9 cellular contexts compared by ENCODE assay signal in the genomic region with DNA sequence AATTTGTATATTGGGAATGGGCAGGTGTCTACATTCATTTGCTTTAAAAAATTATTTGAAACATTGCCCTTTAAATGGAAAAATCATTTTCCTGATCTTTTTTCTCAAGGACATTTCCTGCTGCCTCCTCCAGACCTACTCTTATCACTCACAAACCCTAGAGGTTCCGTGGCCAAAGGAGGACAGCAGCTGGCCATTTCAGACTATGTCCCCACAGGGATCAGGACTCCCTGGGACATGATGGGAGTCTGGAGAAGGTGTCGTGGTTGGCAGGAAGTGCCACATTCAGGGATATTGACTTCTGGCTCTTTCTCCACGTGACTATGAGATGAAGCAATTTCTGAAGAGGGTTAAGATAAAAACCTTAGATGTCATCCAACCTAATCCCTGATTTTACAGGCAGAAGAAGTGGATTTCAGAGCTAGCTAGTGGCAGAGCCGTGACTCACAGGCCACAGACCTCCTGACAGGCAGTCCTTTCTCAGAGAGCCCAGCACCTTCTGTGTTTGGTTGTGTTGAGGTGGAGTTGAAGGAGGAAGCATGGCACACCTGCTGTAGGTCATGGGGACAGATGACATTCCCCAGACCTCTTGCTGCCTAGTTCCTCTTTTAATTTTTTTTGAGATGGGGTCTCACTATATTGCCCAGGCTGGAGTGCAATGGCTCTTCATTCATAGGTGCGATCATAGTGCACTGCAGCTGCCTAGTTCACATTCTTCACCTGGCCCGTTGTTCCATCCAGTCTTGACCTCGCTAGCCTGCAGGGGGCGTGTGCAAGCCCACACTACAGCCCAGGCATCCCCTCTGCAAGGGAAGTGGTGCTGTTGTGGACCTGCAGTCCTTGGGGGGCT. TPM values are rescaled to one million over a fixed set of nuclear protein-coding genes. Genes with fewer than 3 reads are reported as not detected.
DNase-seq lines count a peak whose midpoint lies in the region; ATAC-seq and TF ChIP-seq lines count a peak whose summit lies in the region.
"Had no signal": no experiment of that assay in that cellular context is flagged by ENCODE, and none has a peak within 500 bp of the region (broad histone marks: within the 10 kb centered on the region; RNA-seq: fewer than 3 reads in every experiment).

No MANE protein-coding gene starts in this region.

- no peak overlapping the region for H3K4me3 ChIP-seq in CD4-positive, CD25-positive, alpha-beta regulatory T cell (ENCODE audit: low read depth, low read length)
- H3K4me3 ChIP-seq in HEK293 (ENCODE audit: low read depth, low read length) (no peak overlapping the region), WI38 (ENCODE audit: low read depth, low read length) (no peak overlapping the region), left lung (no peak overlapping the region), colonic mucosa (no peak overlapping the region)

- peaks cover 15% of the 10 kb centered on the region for H3K4me1 ChIP-seq in CD4-positive, CD25-positive, alpha-beta regulatory T cell (ENCODE audit: control insufficient read depth, insufficient read depth, low read length, poor library complexity, severe bottlenecking)
- H3K4me1 ChIP-seq in HEK293 (ENCODE audit: control insufficient read depth, insufficient read depth, low read length) (no peaks in the 10 kb centered on the region), left lung (peaks cover 0 to 17% of the 10 kb centered on the region in 2 donors), colonic mucosa (no peaks in the 10 kb centered on the region)

- H3K9ac ChIP-seq in colonic mucosa (ENCODE audit: low read depth in 2 of 2, low read length in 2 of 2): no peak overlapping the region

- DNase-seq in CD4-positive, CD25-positive, alpha-beta regulatory T cell: peak in 1 of 3 donors; percentile 53
- DNase-seq in left lung: no peak
- DNase-seq in colonic mucosa: no peak
- DNase-seq in epidermal melanocyte (ENCODE audit: insufficient read length, low spot score): no peak
- no peak for DNase-seq in HPDE6-E6E7 (ENCODE audit: extremely low spot score)
- DNase-seq in cerebellum (ENCODE audit: low spot score): no peak

- CTCF ChIA-PET in HEK293 (lab: Yijun Ruan, JAX): interaction anchor here (0.6 to 3.3 kb wide), 21 partner anchors 9 to 941 kb away, joined by 3 to 23 read pairs (median 5); partner anchors contain the start of gene IL19

- H3K4me1 Mint-ChIP-seq in CD4-positive, CD25-positive, alpha-beta regulatory T cell: peaks cover 7 to 65% (median 42%) of the 10 kb centered on the region in 4 donors

- POLR2A ChIA-PET in HEK293 (lab: Yijun Ruan, JAX): no interaction called here

- peaks cover 0 to 4% (median 0%) of the 10 kb centered on the region in 7 donors for H3K9me3 Mint-ChIP-seq in CD4-positive, CD25-positive, alpha-beta regulatory T cell

- intact Hi-C loops in left lung (cut with DNase I) (no loop called here), colonic mucosa (cut with DNase I) (no loop called here)

- H3K36me3 ChIP-seq in CD4-positive, CD25-positive, alpha-beta regulatory T cell (ENCODE audit: control insufficient read depth, insufficient read depth, low read length): no peaks in the 10 kb centered on the region
- no peaks in the 10 kb centered on the region for H3K36me3 ChIP-seq in HEK293 (ENCODE audit: control insufficient read depth in 2 of 2, insufficient read depth in 1 of 2, low read length in 2 of 2)
- H3K36me3 ChIP-seq in left lung: no peaks in the 10 kb centered on the region
- H3K36me3 ChIP-seq in colonic mucosa: no peaks in the 10 kb centered on the region

- H3K27me3 ChIP-seq in CD4-positive, CD25-positive, alpha-beta regulatory T cell (ENCODE audit: control insufficient read depth, insufficient read depth, low read length): no peaks in the 10 kb centered on the region
- no peaks in the 10 kb centered on the region for H3K27me3 ChIP-seq in left lung
- H3K27me3 ChIP-seq in colonic mucosa: no peaks in the 10 kb centered on the region

- no peaks in the 10 kb centered on the region for H3K27me3 Mint-ChIP-seq in CD4-positive, CD25-positive, alpha-beta regulatory T cell
- H3K27me3 Mint-ChIP-seq: activated naive CD8-positive, alpha-beta T cell had no signal

- H3K36me3 Mint-ChIP-seq in CD4-positive, CD25-positive, alpha-beta regulatory T cell: no peaks in the 10 kb centered on the region

- ATAC-seq in CD4-positive, CD25-positive, alpha-beta regulatory T cell (ENCODE audit: low read depth in 2 of 2): peak; percentile 33
- ATAC-seq in left lung: peak; percentile 25

- H3K4me3 Mint-ChIP-seq in CD4-positive, CD25-positive, alpha-beta regulatory T cell: no peak overlapping the region
- H3K4me3 Mint-ChIP-seq: activated naive CD8-positive, alpha-beta T cell had no signal

- no peaks in the 10 kb centered on the region for H3K9me3 ChIP-seq in CD4-positive, CD25-positive, alpha-beta regulatory T cell (ENCODE audit: control insufficient read depth in 2 of 2, low read length in 2 of 2)
- H3K9me3 ChIP-seq in HEK293 (ENCODE audit: control insufficient read depth, insufficient read depth, low read depth, low read length) (no peaks in the 10 kb centered on the region), left lung (no peaks in the 10 kb centered on the region), colonic mucosa (no peaks in the 10 kb centered on the region)

- peak; percentile 35; the same call in 1 of the 2 replicates for TF ChIP-seq CTCF in HEK293 (tag by site-specific recombination; IDR thresholded peaks at IDR 0.05)
- peak; percentile 46 for TF ChIP-seq CTCF in WI38 (IDR thresholded peaks at IDR 0.05; ENCODE audit: low read depth, low read length)
- peak in 1 of 2 donors; percentile 30 for TF ChIP-seq CTCF in left lung (IDR thresholded peaks at IDR 0.05)
- no peak for TF ChIP-seq CTCF in colonic mucosa (IDR thresholded peaks at IDR 0.05)

- H3K27ac ChIP-seq in CD4-positive, CD25-positive, alpha-beta regulatory T cell (ENCODE audit: insufficient read depth, low read length, poor library complexity, severe bottlenecking): no peak overlapping the region
- H3K27ac ChIP-seq in HEK293 (ENCODE audit: extremely low read depth, low read depth, low read length) (no peak overlapping the region), left lung (no peak overlapping the region), colonic mucosa (no peak overlapping the region)

- peak overlapping the region; percentile 36 to 78 (median 45) for H3K27ac Mint-ChIP-seq in CD4-positive, CD25-positive, alpha-beta regulatory T cell
- H3K27ac Mint-ChIP-seq: activated naive CD8-positive, alpha-beta T cell had no signal

TF ChIP-seq in HEK293, 187 proteins besides CTCF, POLR2A, EP300 and RAD21 (continues in another document):
- TF ChIP-seq ZNF624 (tag by site-specific recombination; IDR thresholded peaks at IDR 0.05) (no peak), PRDM2 (tag by site-specific recombination; IDR thresholded peaks at IDR 0.05; ENCODE audit: borderline replicate concordance) (no peak), ZNF140 (tag by site-specific recombination; IDR thresholded peaks at IDR 0.05) (no peak), ZBTB17 (tag by site-specific recombination; IDR thresholded peaks at IDR 0.05) (0 out of 2 replicates have a peak, but pooled peaks have one; percentile 18), MZF1 (tag by site-specific recombination; IDR thresholded peaks at IDR 0.05; ENCODE audit: borderline replicate concordance) (no peak), ZNF202 (tag by site-specific recombination; IDR thresholded peaks at IDR 0.05; ENCODE audit: borderline replicate concordance) (no peak), ZNF121 (tag by site-specific recombination; IDR thresholded peaks at IDR 0.05) (0 out of 2 replicates have a peak, but pooled peaks have one; percentile 67)

RNA-seq across cellular contexts. Expression of gene IL10, which starts 25.5 kb away (rescaled TPM):
- total RNA-seq in CD4-positive, CD25-positive, alpha-beta regulatory T cell: 7.0 TPM
- polyA plus RNA-seq in CD4-positive, CD25-positive, alpha-beta regulatory T cell: 1 to 10 TPM in 2 of 4 donors, under 1 TPM in 2; 0.60 to 4.4 (median 2.0) TPM
- total RNA-seq in left lung (1 to 10 TPM; 3.0 to 6.2 TPM), colonic mucosa (under 1 TPM; 0.17 to 0.29 TPM), cerebellum (0.18 TPM)

RNA-seq across cellular contexts. Expression of gene IL19, which starts 27.2 kb away (rescaled TPM):
- not detected for total RNA-seq in CD4-positive, CD25-positive, alpha-beta regulatory T cell
- polyA plus RNA-seq in CD4-positive, CD25-positive, alpha-beta regulatory T cell: not detected
- total RNA-seq in left lung (not detected), colonic mucosa (under 1 TPM in 1 of 2 donors, not detected in 1; 0.40 TPM), cerebellum (not detected)
